8 cellular contexts compared by ENCODE assay signal in genomic region chr15:44736261-44736765, GRCh38. TPM values are rescaled to one million over a fixed set of nuclear protein-coding genes. Genes with fewer than 3 reads are reported as not detected.
DNase-seq lines count a peak whose midpoint lies in the region; ATAC-seq and TF ChIP-seq lines count a peak whose summit lies in the region.

TSS of gene TRIM69 (plus strand) at chr15:44736528. CDS start at chr15:44736705, 177 bp downstream.

- peak within 1 kb of the TSS; percentile 91 to 99 for H3K27ac Mint-ChIP-seq in effector memory CD8-positive, alpha-beta T cell

- peak within 1 kb of the TSS; percentile 74 to 85 for H3K4me3 Mint-ChIP-seq in effector memory CD8-positive, alpha-beta T cell

- peaks cover 3% of the 10 kb centered on the region for H3K36me3 Mint-ChIP-seq in effector memory CD8-positive, alpha-beta T cell (ENCODE audit: insufficient read depth)

- ATAC-seq in HG03354 (IDR thresholded peaks at IDR 0.05; ENCODE audit: poor library complexity, severe bottlenecking, unreplicated experiment), result peak; percentile 21
- ATAC-seq in effector memory CD8-positive, alpha-beta T cell (replicated peaks), result peak; percentile 40
- no peak for ATAC-seq in GM19324 (IDR thresholded peaks at IDR 0.05; ENCODE audit: low FRiP score, unreplicated experiment)

- TF ChIP-seq CTCF in GM06990 (IDR thresholded peaks at IDR 0.05; ENCODE audit: insufficient read depth, low read length, poor library complexity, severe bottlenecking) (no peak), osteoblast (IDR thresholded peaks at IDR 0.05; ENCODE audit: extremely low read depth, low read depth, low read length) (no peak)

- peaks cover 44 to 49% of the 10 kb centered on the region in 2 donors for H3K4me1 Mint-ChIP-seq in effector memory CD8-positive, alpha-beta T cell (ENCODE audit: low read depth in 2 of 2)

- H3K9me3 ChIP-seq in osteoblast (ENCODE audit: low read depth, low read length), result no peaks in the 10 kb centered on the region

- H3K27me3 ChIP-seq in GM06990 (replicated peaks; ENCODE audit: control insufficient read depth, insufficient read depth, low read length) (no peaks in the 10 kb centered on the region), osteoblast (ENCODE audit: insufficient read depth, low read length) (no peaks in the 10 kb centered on the region)

- H2AFZ ChIP-seq in osteoblast (ENCODE audit: low read length), result peak within 1 kb of the TSS; percentile 75

- no peaks in the 10 kb centered on the region for H3K9me3 Mint-ChIP-seq in effector memory CD8-positive, alpha-beta T cell

- DNase-seq in GM06990 (ENCODE audit: extremely low read depth, insufficient read length) (no peak), osteoblast (ENCODE audit: insufficient read length, low spot score, missing footprints) (no peak), NCI-H1105 treated with DMSO at 0.1 percent for 48 hours (lab: John Stamatoyannopoulos, UW) (no peak), hippocampal formation (lab: John Stamatoyannopoulos, UW) (no peak)
- DNase-seq in effector memory CD8-positive, alpha-beta T cell, result no peak
- DNase-seq in stimulated activated CD4-positive, alpha-beta T cell treated with anti-CD3 and anti-CD28 coated beads, Interleukin-2, amount 100 ng/mL, for 24 hours, result no peak

- H3K27ac ChIP-seq in osteoblast (ENCODE audit: low read depth, low read length), result peak within 1 kb of the TSS; percentile 27

- peaks cover 17% of the 10 kb centered on the region for H3K4me1 ChIP-seq in osteoblast (ENCODE audit: insufficient read depth, low read length)

- H3K36me3 ChIP-seq in GM06990 (ENCODE audit: control insufficient read depth, insufficient read depth, low read length) (peaks cover 5% of the 10 kb centered on the region), osteoblast (ENCODE audit: insufficient read depth, low read length) (peaks cover 5% of the 10 kb centered on the region)

- peak within 1 kb of the TSS; percentile 65 for H3K4me3 ChIP-seq in GM06990 (replicated peaks; ENCODE audit: low read depth, low read length)
- peak within 1 kb of the TSS; percentile 15 for H3K4me3 ChIP-seq in osteoblast (ENCODE audit: insufficient read depth, low read length)

- no peaks in the 10 kb centered on the region for H3K27me3 Mint-ChIP-seq in effector memory CD8-positive, alpha-beta T cell

- H4K20me1 ChIP-seq in osteoblast (ENCODE audit: insufficient read depth, low read length), result no peaks in the 10 kb centered on the region

- H3K79me2 ChIP-seq in osteoblast (ENCODE audit: insufficient read depth, low read length), result no peaks in the 10 kb centered on the region

- peak within 1 kb of the TSS; percentile 70 for H3K4me2 ChIP-seq in osteoblast (ENCODE audit: insufficient read depth, low read length)

RNA-seq across cellular contexts. Expression of gene TRIM69, which starts in this region (rescaled TPM):
- 9.4 and 14.7 TPM in 2 replicates for total RNA-seq in osteoblast
